8 cellular contexts compared by ENCODE assay signal in the genomic region with DNA sequence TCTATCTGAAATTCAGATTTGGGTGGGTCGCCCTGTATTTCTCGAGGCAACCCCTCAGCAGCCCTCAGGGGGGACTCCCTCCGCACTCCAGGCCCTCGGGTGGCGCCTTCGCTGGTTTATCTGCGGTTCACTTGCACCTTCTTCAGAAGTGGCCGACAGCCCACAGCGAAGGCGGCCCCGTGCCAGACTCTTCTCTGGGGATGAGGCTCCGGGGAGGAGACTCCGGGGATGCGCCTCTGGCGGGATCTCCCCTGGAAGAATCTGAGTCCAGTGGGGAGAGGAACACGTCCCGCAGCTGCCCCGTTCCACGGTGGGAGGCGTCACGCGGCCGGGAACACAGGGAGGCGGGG.
DNase-seq lines count a peak whose midpoint lies in the region; ATAC-seq and TF ChIP-seq lines count a peak whose summit lies in the region.

No MANE protein-coding gene starts in this region.

- H3K4me1 Mint-ChIP-seq in naive thymus-derived CD8-positive, alpha-beta T cell = peaks cover 0 to 5% (median 1%) of the 10 kb centered on the region in 4 donors

- POLR2A ChIA-PET in A673 (lab: Charles Lee; ENCODE audit: low non-redundant PET) = no interaction called here
- POLR2A ChIA-PET in naive thymus-derived CD8-positive, alpha-beta T cell (lab: Charles Lee) = interaction anchor here (2.1 kb wide), 1 partner anchor 64 kb away, joined by 15 read pairs; the partner anchor contains the start of gene DNAJA2

- no peaks in the 10 kb centered on the region for H3K9me3 Mint-ChIP-seq in naive thymus-derived CD8-positive, alpha-beta T cell

- BruUV-seq in A673 (replicated peaks; lab: Mats Ljungman, UMichigan) = no TSS peak

- peak overlapping the region in 3 of 10 donors; percentile 9 to 63 (median 46) for H3K27ac Mint-ChIP-seq in naive thymus-derived CD8-positive, alpha-beta T cell

- ATAC-seq in GM19043 (IDR thresholded peaks at IDR 0.05; ENCODE audit: low read depth, unreplicated experiment) (peak; percentile 38), HG03175 (IDR thresholded peaks at IDR 0.05; ENCODE audit: unreplicated experiment) (peak; percentile 29), upper lobe of right lung (peak; percentile 51)
- peak; percentile 51 to 62 for ATAC-seq in naive thymus-derived CD8-positive, alpha-beta T cell

- H3K27ac ChIP-seq in A673 (ENCODE audit: low read depth, low read length, poor library complexity, severe bottlenecking) (no peak overlapping the region), upper lobe of right lung (no peak overlapping the region)

- H3K4me3 ChIP-seq in A673 (ENCODE audit: low read depth, low read length, poor library complexity, severe bottlenecking) (peak overlapping the region; percentile 57), WI38 (ENCODE audit: low read depth, low read length) (peak overlapping the region; percentile 66), upper lobe of right lung (peak overlapping the region; percentile 67)

- intact Hi-C loops in A673 (cut with micrococcal nuclease; ENCODE audit: unreplicated experiment) (loop anchor here (2.0 to 5.0 kb wide), 2 partner anchors 105 to 1120 kb away; partner anchors contain the start of genes ABCC12 and NETO2), upper lobe of right lung (cut with DNase I) (no loop called here)

- no peaks in the 10 kb centered on the region for H3K36me3 Mint-ChIP-seq in naive thymus-derived CD8-positive, alpha-beta T cell

- H3K27me3 ChIP-seq in A673 (replicated peaks; ENCODE audit: insufficient read depth, low read depth, low read length, poor library complexity) (no peaks in the 10 kb centered on the region), upper lobe of right lung (no peaks in the 10 kb centered on the region)

- H3K4me1 ChIP-seq in A673 (ENCODE audit: insufficient read depth, low read length, poor library complexity, severe bottlenecking) (peaks cover 4% of the 10 kb centered on the region), upper lobe of right lung (peaks cover 4% of the 10 kb centered on the region)

- CTCF ChIA-PET in A673 (lab: Charles Lee) = interaction anchor here (0.6 to 1.4 kb wide), 14 partner anchors 12 to 1620 kb away, joined by 3 to 10 read pairs (median 4); partner anchors contain the start of gene NETO2

- peak overlapping the region; percentile 70 to 85 (median 76) for H3K4me3 Mint-ChIP-seq in naive thymus-derived CD8-positive, alpha-beta T cell

- H3K9me3 ChIP-seq in A673 (ENCODE audit: low read depth, low read length, poor library complexity, severe bottlenecking) = no peaks in the 10 kb centered on the region
- H3K9me3 ChIP-seq in upper lobe of right lung = no peaks in the 10 kb centered on the region

- DNase-seq in A673 (ENCODE audit: low spot score) = peak; percentile 30
- DNase-seq in epidermal melanocyte (ENCODE audit: insufficient read length, low spot score) = peak; percentile 46
- DNase-seq in naive thymus-derived CD8-positive, alpha-beta T cell = peak in 5 of 10 donors; percentile 11 to 33 (median 16)
- no peak for DNase-seq in upper lobe of right lung
- no peak for DNase-seq in hippocampal formation (lab: John Stamatoyannopoulos, UW)

- H3K36me3 ChIP-seq in A673 (ENCODE audit: insufficient read depth, low read length, poor library complexity, severe bottlenecking) (no peaks in the 10 kb centered on the region), upper lobe of right lung (no peaks in the 10 kb centered on the region)

- TF ChIP-seq CTCF in A673 (conservative IDR thresholded peaks at IDR 0.05; ENCODE audit: low read depth, low read length) = no peak
- no peak for TF ChIP-seq CTCF in WI38 (IDR thresholded peaks at IDR 0.05; ENCODE audit: low read depth, low read length)
- no peak for TF ChIP-seq CTCF in upper lobe of right lung (IDR thresholded peaks at IDR 0.05)

- H3K27me3 Mint-ChIP-seq in naive thymus-derived CD8-positive, alpha-beta T cell = peaks cover 0 to 4% (median 2%) of the 10 kb centered on the region in 5 donors

Comparison
In these comparisons a context has a peak if more than half of its experiments do, and no peak if none do; other contexts are left out.
1. DNase-seq: peak in A673 (single experiment) and epidermal melanocyte (single experiment); none in upper lobe of right lung (single experiment) and hippocampal formation (0 of 2).
2. Peak in every context shown above with its lines, with median percentiles within 50 percentile points of each other: H3K4me3 ChIP-seq and ATAC-seq.